Comparison of ENCODE assay signal across 1 cellular context in the genomic region with DNA sequence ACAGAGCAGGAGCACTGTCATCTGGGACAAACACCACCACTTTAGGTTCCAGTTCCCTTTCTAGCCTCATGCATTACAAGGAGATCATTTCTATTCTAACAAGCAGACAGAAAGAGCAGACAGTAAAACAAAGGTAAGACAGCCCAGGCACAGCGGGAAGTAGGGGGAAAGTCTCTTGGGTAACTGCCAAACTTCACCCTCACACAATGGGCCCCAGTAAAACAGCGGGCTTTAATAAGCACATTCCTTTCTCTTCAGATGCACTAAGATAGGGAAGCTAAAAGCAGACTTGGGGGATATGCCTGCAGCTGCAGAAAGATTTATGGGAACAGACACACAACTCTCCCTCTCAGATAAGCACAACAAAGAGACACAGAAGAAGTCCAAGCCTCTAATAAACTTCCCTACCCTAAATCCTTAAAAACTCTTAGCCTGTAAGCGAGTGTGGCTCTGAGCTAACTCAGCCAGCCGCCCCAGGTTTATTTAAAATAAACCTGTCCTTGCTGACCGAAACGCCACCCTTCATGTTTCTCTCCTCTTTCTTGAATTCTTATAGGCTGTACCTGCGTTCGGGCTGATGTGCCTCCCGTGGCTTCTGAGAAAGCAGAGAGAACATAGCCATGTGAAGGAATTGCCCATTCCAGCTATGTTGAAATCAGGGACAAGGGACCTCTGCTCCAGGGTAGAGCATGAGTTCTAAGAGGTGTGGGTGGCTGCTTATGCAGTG.
TF ChIP-seq lines count a peak whose summit lies in the region.

No MANE protein-coding gene starts in this region.

TF ChIP-seq in GM23338, 12 proteins besides CTCF, POLR2A, EP300 and RAD21 (continued from another document):
- TF ChIP-seq, protein P1, sequence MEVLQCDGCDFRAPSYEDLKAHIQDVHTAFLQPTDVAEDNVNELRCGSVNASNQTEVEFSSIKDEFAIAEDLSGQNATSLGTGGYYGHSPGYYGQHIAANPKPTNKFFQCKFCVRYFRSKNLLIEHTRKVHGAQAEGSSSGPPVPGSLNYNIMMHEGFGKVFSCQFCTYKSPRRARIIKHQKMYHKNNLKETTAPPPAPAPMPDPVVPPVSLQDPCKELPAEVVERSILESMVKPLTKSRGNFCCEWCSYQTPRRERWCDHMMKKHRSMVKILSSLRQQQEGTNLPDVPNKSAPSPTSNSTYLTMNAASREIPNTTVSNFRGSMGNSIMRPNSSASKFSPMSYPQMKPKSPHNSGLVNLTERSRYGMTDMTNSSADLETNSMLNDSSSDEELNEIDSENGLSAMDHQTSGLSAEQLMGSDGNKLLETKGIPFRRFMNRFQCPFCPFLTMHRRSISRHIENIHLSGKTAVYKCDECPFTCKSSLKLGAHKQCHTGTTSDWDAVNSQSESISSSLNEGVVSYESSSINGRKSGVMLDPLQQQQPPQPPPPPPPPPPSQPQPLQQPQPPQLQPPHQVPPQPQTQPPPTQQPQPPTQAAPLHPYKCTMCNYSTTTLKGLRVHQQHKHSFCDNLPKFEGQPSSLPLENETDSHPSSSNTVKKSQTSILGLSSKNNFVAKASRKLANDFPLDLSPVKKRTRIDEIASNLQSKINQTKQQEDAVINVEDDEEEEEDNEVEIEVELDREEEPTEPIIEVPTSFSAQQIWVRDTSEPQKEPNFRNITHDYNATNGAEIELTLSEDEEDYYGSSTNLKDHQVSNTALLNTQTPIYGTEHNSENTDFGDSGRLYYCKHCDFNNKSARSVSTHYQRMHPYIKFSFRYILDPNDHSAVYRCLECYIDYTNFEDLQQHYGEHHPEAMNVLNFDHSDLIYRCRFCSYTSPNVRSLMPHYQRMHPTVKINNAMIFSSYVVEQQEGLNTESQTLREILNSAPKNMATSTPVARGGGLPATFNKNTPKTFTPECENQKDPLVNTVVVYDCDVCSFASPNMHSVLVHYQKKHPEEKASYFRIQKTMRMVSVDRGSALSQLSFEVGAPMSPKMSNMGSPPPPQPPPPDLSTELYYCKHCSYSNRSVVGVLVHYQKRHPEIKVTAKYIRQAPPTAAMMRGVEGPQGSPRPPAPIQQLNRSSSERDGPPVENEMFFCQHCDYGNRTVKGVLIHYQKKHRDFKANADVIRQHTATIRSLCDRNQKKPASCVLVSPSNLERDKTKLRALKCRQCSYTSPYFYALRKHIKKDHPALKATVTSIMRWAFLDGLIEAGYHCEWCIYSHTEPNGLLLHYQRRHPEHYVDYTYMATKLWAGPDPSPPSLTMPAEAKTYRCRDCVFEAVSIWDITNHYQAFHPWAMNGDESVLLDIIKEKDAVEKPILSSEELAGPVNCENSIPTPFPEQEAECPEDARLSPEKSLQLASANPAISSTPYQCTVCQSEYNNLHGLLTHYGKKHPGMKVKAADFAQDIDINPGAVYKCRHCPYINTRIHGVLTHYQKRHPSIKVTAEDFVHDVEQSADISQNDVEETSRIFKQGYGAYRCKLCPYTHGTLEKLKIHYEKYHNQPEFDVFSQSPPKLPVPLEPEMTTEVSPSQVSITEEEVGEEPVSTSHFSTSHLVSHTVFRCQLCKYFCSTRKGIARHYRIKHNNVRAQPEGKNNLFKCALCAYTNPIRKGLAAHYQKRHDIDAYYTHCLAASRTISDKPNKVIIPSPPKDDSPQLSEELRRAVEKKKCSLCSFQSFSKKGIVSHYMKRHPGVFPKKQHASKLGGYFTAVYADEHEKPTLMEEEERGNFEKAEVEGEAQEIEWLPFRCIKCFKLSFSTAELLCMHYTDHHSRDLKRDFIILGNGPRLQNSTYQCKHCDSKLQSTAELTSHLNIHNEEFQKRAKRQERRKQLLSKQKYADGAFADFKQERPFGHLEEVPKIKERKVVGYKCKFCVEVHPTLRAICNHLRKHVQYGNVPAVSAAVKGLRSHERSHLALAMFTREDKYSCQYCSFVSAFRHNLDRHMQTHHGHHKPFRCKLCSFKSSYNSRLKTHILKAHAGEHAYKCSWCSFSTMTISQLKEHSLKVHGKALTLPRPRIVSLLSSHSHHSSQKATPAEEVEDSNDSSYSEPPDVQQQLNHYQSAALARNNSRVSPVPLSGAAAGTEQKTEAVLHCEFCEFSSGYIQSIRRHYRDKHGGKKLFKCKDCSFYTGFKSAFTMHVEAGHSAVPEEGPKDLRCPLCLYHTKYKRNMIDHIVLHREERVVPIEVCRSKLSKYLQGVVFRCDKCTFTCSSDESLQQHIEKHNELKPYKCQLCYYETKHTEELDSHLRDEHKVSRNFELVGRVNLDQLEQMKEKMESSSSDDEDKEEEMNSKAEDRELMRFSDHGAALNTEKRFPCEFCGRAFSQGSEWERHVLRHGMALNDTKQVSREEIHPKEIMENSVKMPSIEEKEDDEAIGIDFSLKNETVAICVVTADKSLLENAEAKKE (CRISPR knock-in tag; IDR thresholded peaks at IDR 0.05), result peak; percentile 89
